Comparison of ENCODE assay signal across 27 cellular contexts in genomic region chrX:5526191-5526590, GRCh38.
"Had no signal": no experiment of that assay in that cellular context is flagged by ENCODE, and none has a peak within 500 bp of the region (broad histone marks: within the 10 kb centered on the region; RNA-seq: fewer than 3 reads in every experiment).

No MANE protein-coding gene starts in this region.

- H3K4me1 ChIP-seq: colonic mucosa, esophagus muscularis mucosa, esophagus squamous epithelium, foreskin keratinocyte, gastrocnemius medialis, gastroesophageal sphincter, heart left ventricle, heart right ventricle had no signal

- H3K27me3 ChIP-seq: colonic mucosa, esophagus muscularis mucosa, esophagus squamous epithelium, foreskin keratinocyte, gastrocnemius medialis, gastroesophageal sphincter, heart left ventricle, heart right ventricle had no signal

- H3K27ac ChIP-seq: colonic mucosa, coronary artery, dorsolateral prefrontal cortex, epithelial cell of prostate, esophagus muscularis mucosa, esophagus squamous epithelium, foreskin keratinocyte, gastrocnemius medialis, gastroesophageal sphincter, heart left ventricle, heart right ventricle had no signal

- DNase-seq: colonic mucosa; cortex of kidney; dermis blood vessel endothelial cell; dorsolateral prefrontal cortex; effector CD4-positive, alpha-beta T cell; effector CD8-positive, alpha-beta T cell; effector memory CD4-positive, alpha-beta T cell; effector memory CD8-positive, alpha-beta T cell; endodermal cell; erythroblast; esophagus squamous epithelium; foreskin fibroblast; foreskin keratinocyte; foreskin melanocyte; gastrocnemius medialis; glutamatergic neuron; head of caudate nucleus; heart left ventricle; heart right ventricle had no signal

- H3K4me3 ChIP-seq: colonic mucosa, coronary artery, dorsolateral prefrontal cortex, esophagus muscularis mucosa, esophagus squamous epithelium, gastrocnemius medialis, gastroesophageal sphincter, heart left ventricle, heart right ventricle had no signal

- H3K36me3 ChIP-seq: colonic mucosa, esophagus muscularis mucosa, esophagus squamous epithelium, gastrocnemius medialis, gastroesophageal sphincter, heart left ventricle, heart right ventricle had no signal

- FAIRE-seq: endometrium, endothelial cell of umbilical vein, frontal cortex had no signal

- H3K9me3 ChIP-seq: colonic mucosa, esophagus muscularis mucosa, esophagus squamous epithelium, gastrocnemius medialis, gastroesophageal sphincter, heart left ventricle had no signal

- ATAC-seq: effector memory CD8-positive, alpha-beta T cell; esophagus mucosa; foreskin keratinocyte; gastrocnemius medialis; gastroesophageal sphincter; heart left ventricle; heart right ventricle had no signal
